ENCODE assay signal across 13 cellular contexts in the genomic region with DNA sequence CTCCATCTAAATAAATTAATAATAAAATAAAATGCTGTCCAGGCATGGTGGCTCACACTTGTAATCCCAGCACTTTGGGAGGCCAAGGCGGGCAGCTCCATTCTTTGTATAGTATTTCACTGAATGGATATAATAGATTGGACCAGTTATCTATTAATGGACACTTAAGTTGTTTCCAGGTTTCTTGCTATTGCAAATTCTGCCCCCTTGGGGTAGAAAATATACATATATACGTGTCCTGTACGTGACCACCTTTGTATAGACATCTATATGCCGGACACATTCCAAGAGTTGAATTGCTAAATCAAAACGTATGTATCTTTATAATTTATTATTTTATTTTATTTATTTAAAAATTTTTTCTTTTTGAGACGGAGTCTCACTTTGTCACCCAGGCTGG. TPM values are rescaled to one million over a fixed set of nuclear protein-coding genes. Genes with fewer than 3 reads are reported as not detected.
DNase-seq lines count a peak whose midpoint lies in the region; ATAC-seq and TF ChIP-seq lines count a peak whose summit lies in the region.
"Had no signal": no experiment of that assay in that cellular context is flagged by ENCODE, and none has a peak within 500 bp of the region (broad histone marks: within the 10 kb centered on the region; RNA-seq: fewer than 3 reads in every experiment).

No MANE protein-coding gene starts in this region.

- DNase-seq in ACHN (peak; percentile 35), DND-41 (no peak), NB4 (ENCODE audit: low read depth) (peak; percentile 59), epithelial cell of proximal tubule (ENCODE audit: low read depth) (no peak), NCI-H2029 (lab: John Stamatoyannopoulos, UW) (no peak), GDM1 (lab: John Stamatoyannopoulos, UW) (no peak)
- DNase-seq: activated CD4-positive, alpha-beta T cell treated with anti-CD3 and anti-CD28 coated beads for 48 hours; hypothalamus; NCI-H1694; SHP77 treated with DMSO at 0.1 percent for 48 hours had no signal

- no peak overlapping the region for H3K27ac ChIP-seq in DND-41 (ENCODE audit: low read length)

- no peak overlapping the region for H2AFZ ChIP-seq in DND-41 (ENCODE audit: low read depth, low read length)

- no peaks in the 10 kb centered on the region for H3K9me3 ChIP-seq in DND-41 (ENCODE audit: insufficient read depth, low read length, severe bottlenecking)

- no peak overlapping the region for H3K4me2 ChIP-seq in DND-41 (ENCODE audit: insufficient read depth, low read length)

- H3K9ac ChIP-seq in DND-41 (ENCODE audit: low read depth, low read length): no peak overlapping the region

- H4K20me1 ChIP-seq in DND-41 (ENCODE audit: insufficient read depth, low read length): no peaks in the 10 kb centered on the region

- peaks cover 16% of the 10 kb centered on the region for H3K79me2 ChIP-seq in DND-41 (ENCODE audit: insufficient read depth, low read length)

- H3K4me1 ChIP-seq in DND-41 (ENCODE audit: insufficient read depth, low read length): peaks cover 17% of the 10 kb centered on the region

- in situ Hi-C loops in ACHN (cut with HindIII; ENCODE audit: low pct_ligation_motif_present, low pct_unique_long_range_greater_than_20kb, low sequenced_read_pairs): no loop called here

- H3K27me3 ChIP-seq in DND-41 (ENCODE audit: insufficient read depth, low read length, poor library complexity): no peaks in the 10 kb centered on the region

- no peak overlapping the region for H3K4me3 ChIP-seq in DND-41 (ENCODE audit: low read depth in 1 of 2, low read length in 2 of 2)
- H3K4me3 ChIP-seq in NB4 (ENCODE audit: low read depth, low read length): no peak overlapping the region
- H3K4me3 ChIP-seq in epithelial cell of proximal tubule (ENCODE audit: low read depth, low read length): no peak overlapping the region

- no peaks in the 10 kb centered on the region; the same call in 1 of the 2 replicates for H3K36me3 ChIP-seq in DND-41 (ENCODE audit: insufficient read depth, low read length)

- ATAC-seq in DND-41 (ENCODE audit: insufficient read depth, low read depth) (no peak), HG02970 (IDR thresholded peaks at IDR 0.05; ENCODE audit: low FRiP score, unreplicated experiment) (no peak), GM21723 (IDR thresholded peaks at IDR 0.05; ENCODE audit: unreplicated experiment) (no peak)

- no peak for TF ChIP-seq POLR2A in NB4 (IDR thresholded peaks at IDR 0.05; ENCODE audit: extremely low read depth, insufficient read length)

- TF ChIP-seq CTCF in DND-41 (IDR thresholded peaks at IDR 0.05; ENCODE audit: borderline replicate concordance, extremely low read depth, low read length, poor library complexity, severe bottlenecking) (peak; percentile 52), NB4 (IDR thresholded peaks at IDR 0.05; ENCODE audit: low read depth, low read length) (peak; percentile 30), epithelial cell of proximal tubule (conservative IDR thresholded peaks at IDR 0.05; ENCODE audit: low read depth, low read length) (peak; percentile 22)

RNA-seq across cellular contexts. Expression of a gene that starts 3.9 kb away (rescaled TPM):
- total RNA-seq in epithelial cell of proximal tubule: 39.6 and 66.6 TPM in 2 replicates

RNA-seq across cellular contexts. Expression of a gene that starts 28.5 kb away (rescaled TPM):
- not detected in 2 replicates for total RNA-seq in epithelial cell of proximal tubule
- total RNA-seq: myocyte had no signal

RNA-seq across cellular contexts. Expression of a gene that starts 32.9 kb away (rescaled TPM):
- total RNA-seq in epithelial cell of proximal tubule: 0.07 and 0.17 TPM in 2 replicates
- total RNA-seq: myocyte had no signal

RNA-seq across cellular contexts. Expression of a gene that starts 33.5 kb away (rescaled TPM):
- total RNA-seq in epithelial cell of proximal tubule: 2.6 and 3.0 TPM in 2 replicates
- total RNA-seq: myocyte had no signal

RNA-seq across cellular contexts. Expression of a gene that starts 35.2 kb away (rescaled TPM):
- 15.3 and 32.6 TPM in 2 replicates for total RNA-seq in epithelial cell of proximal tubule

Comparison
In these comparisons a context has a peak if more than half of its experiments do, and no peak if none do; other contexts are left out.
1. DNase-seq: peak in ACHN (single experiment) and NB4 (single experiment); none in DND-41 (single experiment), epithelial cell of proximal tubule (single experiment), NCI-H2029 (single experiment) and GDM1 (single experiment).
2. Peak in every context shown above with its lines, with median percentiles within 50 percentile points of each other: CTCF ChIP-seq.